ENCODE assay signal across 1 cellular context in genomic region chr7:139230484-139230773, GRCh38.
TF ChIP-seq lines count a peak whose summit lies in the region.

No MANE protein-coding gene starts in this region.

TF ChIP-seq in endothelial cell of umbilical vein, 7 proteins besides CTCF, POLR2A, EP300 and RAD21:
- TF ChIP-seq FOS (IDR thresholded peaks at IDR 0.05; ENCODE audit: borderline replicate concordance, insufficient read depth, low read length) (no peak), GATA2 (IDR thresholded peaks at IDR 0.05; ENCODE audit: insufficient read depth, insufficient read length, low read depth, low read length) (no peak), POLR2AphosphoS5 (IDR thresholded peaks at IDR 0.05; ENCODE audit: insufficient read depth, low read depth, low read length) (no peak), EZH2 (IDR thresholded peaks at IDR 0.05; ENCODE audit: borderline replicate concordance, low read depth, low read length, severe bottlenecking) (no peak), MYC (IDR thresholded peaks at IDR 0.05; ENCODE audit: low read depth, low read length) (no peak), MAX (IDR thresholded peaks at IDR 0.05; ENCODE audit: insufficient read depth, insufficient read length) (no peak), JUN (IDR thresholded peaks at IDR 0.05; ENCODE audit: borderline replicate concordance, insufficient read depth, insufficient read length, low read depth) (no peak)
